Comparison of ENCODE assay signal across 8 cellular contexts in genomic region chr2:70302195-70302546, GRCh38. TPM values are rescaled to one million over a fixed set of nuclear protein-coding genes. Genes with fewer than 3 reads are reported as not detected.
DNase-seq lines count a peak whose midpoint lies in the region; ATAC-seq, FAIRE-seq and TF ChIP-seq lines count a peak whose summit lies in the region.
"Not testable (repeated sequence)": the region's sequence is repeated elsewhere in the genome, so short reads cannot be mapped to it uniquely, and the experiment has no call there.

No MANE protein-coding gene starts in this region.

- not testable (repeated sequence) for H3K27me3 ChIP-seq in CD8-positive, alpha-beta T cell (ENCODE audit: insufficient read depth, low read length); K562 (ENCODE audit: control insufficient read depth in 2 of 2, insufficient read depth in 2 of 2, low read length in 2 of 2); fibroblast of lung (ENCODE audit: control insufficient read depth, insufficient read depth, low read length); mononuclear cell (ENCODE audit: insufficient read depth, low read length); psoas muscle (ENCODE audit: insufficient read depth in 3 of 3, low read length in 2 of 3); upper lobe of left lung

- not testable (repeated sequence) for TF ChIP-seq EP300 in K562 (IDR thresholded peaks at IDR 0.05; ENCODE audit: low read length); upper lobe of left lung (IDR thresholded peaks at IDR 0.05)

- H3K4me2 ChIP-seq in K562 (ENCODE audit: insufficient read depth, low read length), result not testable (repeated sequence)
- H3K4me2 ChIP-seq in fibroblast of lung (ENCODE audit: extremely low read depth, insufficient read depth, low read length), result peak overlapping the region; percentile 26

- 39% methylated on average over 11 of the region's 11 CpGs for WGBS in K562 (ENCODE audit: insufficient coverage, low coverage, missing lambda C conversion rate)
- 36 to 37% (median 37%) methylated on average over 11 of the region's 11 CpGs for WGBS in psoas muscle, 3 donors
- 47 to 49% methylated on average over 11 of the region's 11 CpGs for WGBS in upper lobe of left lung, 2 donors

- TF ChIP-seq CTCF in CD8-positive, alpha-beta T cell (IDR thresholded peaks at IDR 0.05); LNCaP clone FGC (IDR thresholded peaks at IDR 0.05; ENCODE audit: control insufficient read depth, extremely low read depth, insufficient read depth); K562 (IDR thresholded peaks at IDR 0.05 in 2 of 3, conservative IDR thresholded peaks at IDR 0.05 in 1 of 3; ENCODE audit: insufficient read depth in 2 of 3, low read depth in 1 of 3, low read length in 3 of 3); fibroblast of lung (conservative IDR thresholded peaks at IDR 0.05 in 1 of 2, IDR thresholded peaks at IDR 0.05 in 1 of 2; ENCODE audit: low read depth in 1 of 2, low read length in 2 of 2); psoas muscle (IDR thresholded peaks at IDR 0.05); upper lobe of left lung (IDR thresholded peaks at IDR 0.05): not testable (repeated sequence)

- not testable (repeated sequence) for H3K27me3 Mint-ChIP-seq in CD8-positive, alpha-beta T cell (ENCODE audit: low read depth); activated CD4-positive, alpha-beta T cell treated with anti-CD3 and anti-CD28 coated beads for 36 hours

- H3K27ac ChIP-seq in CD8-positive, alpha-beta T cell (ENCODE audit: low read depth, low read length); K562 (ENCODE audit: extremely low read depth, low read depth, low read length); fibroblast of lung (ENCODE audit: insufficient read depth, low read length): not testable (repeated sequence)
- H3K27ac ChIP-seq in psoas muscle (peak overlapping the region; percentile 88), upper lobe of left lung (peak overlapping the region in 3 of 4 donors; percentile 87 to 90 (median 90))

- not testable (repeated sequence) for H3K9me1 ChIP-seq in K562 (ENCODE audit: control insufficient read depth, insufficient read depth, low read length)

- in situ Hi-C loops in K562 (cut with MboI), result loop anchor here (10.0 to 25.0 kb wide), 2 partner anchors 387 to 485 kb away; partner anchors contain the start of genes FIGLA and MXD1

- H2AFZ ChIP-seq in K562 (ENCODE audit: low read depth, low read length), result 0 out of 2 replicates have a peak overlapping the region, but pooled peaks have one; percentile 48
- not testable (repeated sequence) for H2AFZ ChIP-seq in fibroblast of lung (ENCODE audit: low read length)

- intact Hi-C loops in CD8-positive, alpha-beta T cell (cut with DNase I, micrococcal nuclease), result loop anchor here (1.0 to 10.0 kb wide), 18 partner anchors 54 to 1835 kb away; partner anchors contain the start of genes APLF (in 1 of the 2), FBXO48 (in 1 of the 2), GFPT1 (in 1 of the 2) and GMCL1 (in 1 of the 2)
- intact Hi-C loops in activated CD4-positive, alpha-beta T cell treated with anti-CD3 and anti-CD28 coated beads for 36 hours (cut with DNase I, micrococcal nuclease), result loop anchor here (1.0 to 5.0 kb wide), 9 partner anchors 9 to 578 kb away; partner anchors contain the start of genes ADD2 (in 1 of the 2), C2orf42 (in 1 of the 2), SNRPG (in 1 of the 2) and TIA1 (in 1 of the 2)
- intact Hi-C loops in K562 (cut with micrococcal nuclease), result loop anchor here (5.0 to 10.0 kb wide), 7 partner anchors 105 to 643 kb away; partner anchors contain the start of gene ADD2
- intact Hi-C loops in psoas muscle (cut with DNase I), result loop anchor here (5.0 kb wide), 2 partner anchors 315 to 390 kb away; no protein-coding TSS in a partner anchor

- FAIRE-seq in K562 (lab: Jason Lieb, UNC), result not testable (repeated sequence)

- peaks cover 28% of the 10 kb centered on the region for H3K4me1 Mint-ChIP-seq in CD8-positive, alpha-beta T cell (ENCODE audit: low read depth)
- peaks cover 34% of the 10 kb centered on the region for H3K4me1 Mint-ChIP-seq in activated CD4-positive, alpha-beta T cell treated with anti-CD3 and anti-CD28 coated beads for 36 hours

- not testable (repeated sequence) for ATAC-seq in CD8-positive, alpha-beta T cell; activated CD4-positive, alpha-beta T cell treated with anti-CD3 and anti-CD28 coated beads for 36 hours; K562; psoas muscle; upper lobe of left lung (ENCODE audit: low FRiP score in 2 of 2)

- CTCF ChIA-PET in CD8-positive, alpha-beta T cell (lab: Charles Lee), result interaction anchor here (0.8 to 6.3 kb wide), 17 partner anchors 8 to 619 kb away, joined by 3 to 116 read pairs (median 4); partner anchors contain the start of genes MXD1, PCYOX1 and SNRPG
- CTCF ChIA-PET in activated CD4-positive, alpha-beta T cell treated with anti-CD3 and anti-CD28 coated beads for 36 hours (lab: Charles Lee), result interaction anchor here (0.6 to 6.2 kb wide), 21 partner anchors 9 to 1840 kb away, joined by 3 to 90 read pairs (median 4); partner anchors contain the start of genes MXD1, PCYOX1 and SNRPG
- CTCF ChIA-PET in K562 (lab: Yijun Ruan, JAX; ENCODE audit: low intra/inter-chr PET ratio), result interaction anchor here (0.6 to 2.0 kb wide), 4 partner anchors 232 to 1276 kb away, joined by 3 to 10 read pairs (median 3); no protein-coding TSS in a partner anchor

- H3K9me3 ChIP-seq in CD8-positive, alpha-beta T cell (ENCODE audit: low read length); K562 (replicated peaks; ENCODE audit: control insufficient read depth, insufficient read depth, low read depth, low read length); fibroblast of lung (ENCODE audit: control insufficient read depth, insufficient read depth, low read depth, low read length); mononuclear cell (ENCODE audit: low read depth, low read length); psoas muscle; upper lobe of left lung: not testable (repeated sequence)

- H3K9ac ChIP-seq in K562 (ENCODE audit: insufficient read depth in 1 of 2, low read depth in 2 of 2, low read length in 2 of 2), result peak overlapping the region in 1 of 2 experiments; percentile 100; a peak in 2 of 4 replicates
- not testable (repeated sequence) for H3K9ac ChIP-seq in fibroblast of lung (ENCODE audit: insufficient read depth, low read length)

- H3K4me1 ChIP-seq in CD8-positive, alpha-beta T cell (ENCODE audit: insufficient read depth, low read length), result peaks cover 16% of the 10 kb centered on the region
- H3K4me1 ChIP-seq in K562 (replicated peaks in 1 of 2; ENCODE audit: control insufficient read depth in 2 of 2, insufficient read depth in 2 of 2, low read length in 2 of 2), result peaks cover 6 to 14% of the 10 kb centered on the region in 2 experiments; a peak in 4 of 5 replicates
- not testable (repeated sequence) for H3K4me1 ChIP-seq in fibroblast of lung (ENCODE audit: control insufficient read depth, extremely low read depth, insufficient read depth, low read length); psoas muscle
- H3K4me1 ChIP-seq in mononuclear cell (ENCODE audit: insufficient read depth, low read length), result peaks cover 12% of the 10 kb centered on the region
- H3K4me1 ChIP-seq in upper lobe of left lung, result peaks cover 5 to 28% (median 9%) of the 10 kb centered on the region in 4 donors

- peak overlapping the region; percentile 89 for H3K4me3 Mint-ChIP-seq in CD8-positive, alpha-beta T cell
- H3K4me3 Mint-ChIP-seq in activated CD4-positive, alpha-beta T cell treated with anti-CD3 and anti-CD28 coated beads for 36 hours, result peak overlapping the region; percentile 91

- not testable (repeated sequence) for H3K36me3 ChIP-seq in CD8-positive, alpha-beta T cell (ENCODE audit: insufficient read depth, low read length); fibroblast of lung (ENCODE audit: control insufficient read depth, insufficient read depth, low read length)
- H3K36me3 ChIP-seq in K562 (ENCODE audit: control insufficient read depth, insufficient read depth, low read length), result peaks cover 34% of the 10 kb centered on the region
- H3K36me3 ChIP-seq in psoas muscle (ENCODE audit: insufficient read depth in 1 of 2, low read depth in 1 of 2), result peaks cover 3 to 36% of the 10 kb centered on the region in 2 donors
- peaks cover 0 to 19% (median 8%) of the 10 kb centered on the region in 4 donors for H3K36me3 ChIP-seq in upper lobe of left lung

- BruUV-seq in K562 (replicated peaks; lab: Mats Ljungman, UMichigan), result not testable (repeated sequence)

- not testable (repeated sequence) for TF ChIP-seq RAD21 in K562 (CRISPR knock-in tag; conservative IDR thresholded peaks at IDR 0.05 in 1 of 2, IDR thresholded peaks at IDR 0.05 in 1 of 2)

- peaks cover 19% of the 10 kb centered on the region for H3K79me2 ChIP-seq in K562 (ENCODE audit: control insufficient read depth, insufficient read depth, low read length)
- H3K79me2 ChIP-seq in fibroblast of lung (ENCODE audit: control insufficient read depth, insufficient read depth, low read length), result not testable (repeated sequence)

- peaks cover 31% of the 10 kb centered on the region for H3K36me3 Mint-ChIP-seq in CD8-positive, alpha-beta T cell
- peaks cover 29% of the 10 kb centered on the region for H3K36me3 Mint-ChIP-seq in activated CD4-positive, alpha-beta T cell treated with anti-CD3 and anti-CD28 coated beads for 36 hours (ENCODE audit: low read depth)

- POLR2A ChIA-PET in CD8-positive, alpha-beta T cell (lab: Charles Lee), result interaction anchor here (1.0 to 3.1 kb wide), 4 partner anchors 9 to 865 kb away, joined by 3 to 19 read pairs (median 6); partner anchors contain the start of genes MXD1, NFU1, PCYOX1 and SNRPG
- POLR2A ChIA-PET in activated CD4-positive, alpha-beta T cell treated with anti-CD3 and anti-CD28 coated beads for 36 hours (lab: Charles Lee), result interaction anchor here (1.1 kb wide), 1 partner anchor 9 kb away, joined by 13 read pairs; the partner anchor contains the start of gene SNRPG
- POLR2A ChIA-PET in K562 (lab: Yijun Ruan, JAX), result interaction anchor here (0.7 to 3.2 kb wide), 4 partner anchors 8 to 388 kb away, joined by 3 to 26 read pairs (median 4); partner anchors contain the start of genes C2orf42, MXD1 and SNRPG

- H3K4me3 ChIP-seq in CD8-positive, alpha-beta T cell (ENCODE audit: low read depth, low read length), result not testable (repeated sequence)
- H3K4me3 ChIP-seq in LNCaP clone FGC (ENCODE audit: low read depth, low read length) (peak overlapping the region; percentile 74), K562 (peak overlapping the region; percentile 55), fibroblast of lung (replicated peaks in 1 of 4; ENCODE audit: control extremely low read depth in 1 of 4, insufficient read depth in 1 of 4, low read depth in 3 of 4, low read length in 4 of 4) (peak overlapping the region in 1 of 4 experiments; percentile 90), mononuclear cell (ENCODE audit: low read length) (peak overlapping the region; percentile 93), psoas muscle (peak overlapping the region; percentile 100), upper lobe of left lung (peak overlapping the region in 3 of 4 donors; percentile 67 to 99 (median 96))

- not testable (repeated sequence) for TF ChIP-seq POLR2A in K562 (conservative IDR thresholded peaks at IDR 0.05); upper lobe of left lung (IDR thresholded peaks at IDR 0.05)

- not testable (repeated sequence) for H3K27ac Mint-ChIP-seq in CD8-positive, alpha-beta T cell; activated CD4-positive, alpha-beta T cell treated with anti-CD3 and anti-CD28 coated beads for 36 hours

- not testable (repeated sequence) for H3K9me3 Mint-ChIP-seq in CD8-positive, alpha-beta T cell; activated CD4-positive, alpha-beta T cell treated with anti-CD3 and anti-CD28 coated beads for 36 hours (ENCODE audit: low read depth)

- DNase-seq in CD8-positive, alpha-beta T cell; LNCaP clone FGC (ENCODE audit: low read depth); activated CD4-positive, alpha-beta T cell treated with anti-CD3 and anti-CD28 coated beads for 36 hours; K562 (ENCODE audit: extremely low read depth in 1 of 4, low spot score in 3 of 4); fibroblast of lung (ENCODE audit: low read depth in 2 of 2); psoas muscle; upper lobe of left lung: not testable (repeated sequence)

- not testable (repeated sequence) for H4K20me1 ChIP-seq in K562 (replicated peaks; ENCODE audit: control insufficient read depth, insufficient read depth, low read length); fibroblast of lung (ENCODE audit: control insufficient read depth, extremely low read depth, insufficient read depth, low read length)

RNA-seq across cellular contexts. Expression of gene FAM136A, which starts 0.3 kb away (rescaled TPM):
- 10 to 100 TPM; 30.8 to 30.9 TPM for total RNA-seq in CD8-positive, alpha-beta T cell
- 10 to 100 TPM; 45.0 to 52.8 TPM for total RNA-seq in activated CD4-positive, alpha-beta T cell treated with anti-CD3 and anti-CD28 coated beads for 36 hours
- 28.9 and 31.0 TPM in 2 replicates for total RNA-seq in K562 (2011; cell fraction: chromatin; rRNA removed; ENCODE audit: low replicate concordance)
- 28.7 and 29.2 TPM in 2 replicates for total RNA-seq in K562 (2011; cell fraction: nucleolus; rRNA removed)
- 34.3 and 53.8 TPM in 2 replicates for total RNA-seq in K562 (2011; cell fraction: nucleoplasm; rRNA removed)
- total RNA-seq in K562 (2014; rRNA removed), result 80.0 and 89.0 TPM in 2 replicates
- total RNA-seq in K562 (2014; rRNA removed; fragmentation: Illumina TruSeq; extraction: Trizol), result 94.8 and 101 TPM in 2 replicates
- 95.7 and 99.2 TPM in 2 replicates for total RNA-seq in K562 (2015; rRNA removed; fragmentation: Illumina TruSeq; extraction: Trizol)
- 88.3 and 92.9 TPM in 2 replicates for total RNA-seq in K562 (2021)
- polyA plus RNA-seq in K562 (2011; rRNA removed), result 63.7 and 104 TPM in 2 replicates
- polyA plus RNA-seq in K562 (2011; cell fraction: cytosol; rRNA removed), result 38.9 and 49.3 TPM in 2 replicates
- 53.0 and 82.5 TPM in 2 replicates for polyA plus RNA-seq in K562 (2011; cell fraction: nucleus; rRNA removed)
- 64.0 and 97.8 TPM in 2 replicates for polyA plus RNA-seq in K562 (2012)
- 118 and 129 TPM in 2 replicates for polyA plus RNA-seq in K562 (2014; fragmentation: Illumina TruSeq; extraction: Trizol)
- 100 to 1,000 TPM; 125 to 151 TPM for polyA plus RNA-seq in K562 (2014; fragmentation: Nextera tagmentation; extraction: Ambion mirVana)
- 106 and 108 TPM in 2 replicates for polyA plus RNA-seq in K562 (2014; rRNA removed)
- polyA minus RNA-seq in K562 (2011; rRNA and poly(A)+ RNA removed), result 33.3 and 37.8 TPM in 2 replicates
- polyA minus RNA-seq in K562 (2011; cell fraction: cytosol; rRNA and poly(A)+ RNA removed), result 17.9 and 33.9 TPM in 2 replicates
- 13.4 and 15.8 TPM in 2 replicates for polyA minus RNA-seq in K562 (2011; cell fraction: nucleus; rRNA and poly(A)+ RNA removed)
- 15.7 and 16.4 TPM in 2 replicates for total RNA-seq in fibroblast of lung
- 31.2 and 37.2 TPM in 2 replicates for polyA plus RNA-seq in fibroblast of lung
- polyA plus RNA-seq in fibroblast of lung (2012), result 25.4 and 33.9 TPM in 2 replicates
- polyA minus RNA-seq in fibroblast of lung (ENCODE audit: low replicate concordance), result 1.8 and 2.5 TPM in 2 replicates
- total RNA-seq in mononuclear cell, result 18.1 TPM
- 10 to 100 TPM; 14.1 to 28.0 (median 19.2) TPM for total RNA-seq in psoas muscle
- polyA plus RNA-seq in psoas muscle, result 10 to 100 TPM; 26.7 to 74.5 (median 52.1) TPM
- 10 to 100 TPM; 19.5 to 26.4 (median 23.1) TPM for total RNA-seq in upper lobe of left lung

RNA-seq across cellular contexts. Expression of gene SNRPG, which starts 8.6 kb away (rescaled TPM):
- total RNA-seq in CD8-positive, alpha-beta T cell, result 100 to 1,000 TPM; 102 to 108 TPM
- total RNA-seq in activated CD4-positive, alpha-beta T cell treated with anti-CD3 and anti-CD28 coated beads for 36 hours, result 100 to 1,000 TPM; 465 to 530 TPM
- total RNA-seq in K562 (2011; cell fraction: chromatin; rRNA removed; ENCODE audit: low replicate concordance), result 55.7 and 133 TPM in 2 replicates
- 39.9 and 44.1 TPM in 2 replicates for total RNA-seq in K562 (2011; cell fraction: nucleolus; rRNA removed)
- 111 and 126 TPM in 2 replicates for total RNA-seq in K562 (2011; cell fraction: nucleoplasm; rRNA removed)
- total RNA-seq in K562 (2014; rRNA removed) (594 and 1,182 TPM in 2 replicates), K562 (2014; rRNA removed; fragmentation: Illumina TruSeq; extraction: Trizol) (745 and 807 TPM in 2 replicates), K562 (2015; rRNA removed; fragmentation: Illumina TruSeq; extraction: Trizol) (603 and 612 TPM in 2 replicates), K562 (2021) (649 and 750 TPM in 2 replicates), fibroblast of lung (105 and 179 TPM in 2 replicates), mononuclear cell (92.5 TPM), psoas muscle (100 to 1,000 TPM in 3 of 4 donors, 10 to 100 TPM in 1; 61.9 to 155 (median 127) TPM), upper lobe of left lung (100 to 1,000 TPM in 2 of 6 donors, 10 to 100 TPM in 4; 13.6 to 109 (median 86.1) TPM)
- polyA plus RNA-seq in K562 (2011; rRNA removed) (253 and 674 TPM in 2 replicates), K562 (2014; fragmentation: Illumina TruSeq; extraction: Trizol) (808 and 1,147 TPM in 2 replicates), K562 (2014; fragmentation: Nextera tagmentation; extraction: Ambion mirVana) (1,000 to 10,000 TPM; 2,312 to 2,611 TPM), K562 (2014; rRNA removed) (1,784 and 2,061 TPM in 2 replicates), fibroblast of lung (167 and 328 TPM in 2 replicates), psoas muscle (100 to 1,000 TPM; 160 to 252 (median 165) TPM)
- polyA plus RNA-seq in K562 (2011; cell fraction: cytosol; rRNA removed), result 80.9 and 210 TPM in 2 replicates
- 103 and 122 TPM in 2 replicates for polyA plus RNA-seq in K562 (2011; cell fraction: nucleus; rRNA removed)
- polyA plus RNA-seq in K562 (2012), result 215 and 904 TPM in 2 replicates
- 120 and 184 TPM in 2 replicates for polyA minus RNA-seq in K562 (2011; rRNA and poly(A)+ RNA removed)
- polyA minus RNA-seq in K562 (2011; cell fraction: cytosol; rRNA and poly(A)+ RNA removed), result 31.0 and 79.3 TPM in 2 replicates
- polyA minus RNA-seq in K562 (2011; cell fraction: nucleus; rRNA and poly(A)+ RNA removed), result 21.9 and 24.0 TPM in 2 replicates
- polyA plus RNA-seq in fibroblast of lung (2012), result 232 and 291 TPM in 2 replicates
- polyA minus RNA-seq in fibroblast of lung (ENCODE audit: low replicate concordance), result 8.2 and 16.4 TPM in 2 replicates

RNA-seq across cellular contexts. Expression of gene PCYOX1, which starts 44.2 kb away (rescaled TPM):
- 1 to 10 TPM; 7.4 to 9.4 TPM for total RNA-seq in CD8-positive, alpha-beta T cell
- 10 to 100 TPM in 1 of 2 experiments, 1 to 10 TPM in 1; 9.3 to 12.9 TPM for total RNA-seq in activated CD4-positive, alpha-beta T cell treated with anti-CD3 and anti-CD28 coated beads for 36 hours
- total RNA-seq in K562 (2011; cell fraction: chromatin; rRNA removed; ENCODE audit: low replicate concordance), result 20.6 and 25.7 TPM in 2 replicates
- 8.5 and 11.1 TPM in 2 replicates for total RNA-seq in K562 (2011; cell fraction: nucleolus; rRNA removed)
- 18.4 and 20.1 TPM in 2 replicates for total RNA-seq in K562 (2011; cell fraction: nucleoplasm; rRNA removed)
- total RNA-seq in K562 (2014; rRNA removed) (6.8 and 7.7 TPM in 2 replicates), K562 (2014; rRNA removed; fragmentation: Illumina TruSeq; extraction: Trizol) (9.9 and 11.3 TPM in 2 replicates), K562 (2015; rRNA removed; fragmentation: Illumina TruSeq; extraction: Trizol) (12.3 and 13.4 TPM in 2 replicates), K562 (2021) (14.0 and 16.0 TPM in 2 replicates), fibroblast of lung (68.3 and 86.0 TPM in 2 replicates), mononuclear cell (4.9 TPM), psoas muscle (10 to 100 TPM; 20.5 to 46.2 (median 32.1) TPM), upper lobe of left lung (100 to 1,000 TPM in 4 of 6 donors, 10 to 100 TPM in 2; 33.5 to 125 (median 112) TPM)
- polyA plus RNA-seq in K562 (2011; rRNA removed) (9.6 and 18.3 TPM in 2 replicates), K562 (2014; fragmentation: Illumina TruSeq; extraction: Trizol) (10.7 and 13.6 TPM in 2 replicates), K562 (2014; fragmentation: Nextera tagmentation; extraction: Ambion mirVana) (1 to 10 TPM; 4.3 to 7.4 TPM), K562 (2014; rRNA removed) (6.9 and 7.7 TPM in 2 replicates), fibroblast of lung (61.0 and 163 TPM in 2 replicates), psoas muscle (10 to 100 TPM in 2 of 3 donors, 1 to 10 TPM in 1; 6.2 to 46.1 (median 11.9) TPM)
- polyA plus RNA-seq in K562 (2011; cell fraction: cytosol; rRNA removed), result 3.6 and 5.1 TPM in 2 replicates
- 1.8 and 3.1 TPM in 2 replicates for polyA plus RNA-seq in K562 (2011; cell fraction: nucleus; rRNA removed)
- polyA plus RNA-seq in K562 (2012), result 10.0 and 16.1 TPM in 2 replicates
- polyA minus RNA-seq in K562 (2011; rRNA and poly(A)+ RNA removed), result 20.8 and 29.8 TPM in 2 replicates
- 4.2 and 7.3 TPM in 2 replicates for polyA minus RNA-seq in K562 (2011; cell fraction: cytosol; rRNA and poly(A)+ RNA removed)
- 0.54 and 2.0 TPM in 2 replicates for polyA minus RNA-seq in K562 (2011; cell fraction: nucleus; rRNA and poly(A)+ RNA removed)
- polyA plus RNA-seq in fibroblast of lung (2012), result 43.4 and 103 TPM in 2 replicates
- polyA minus RNA-seq in fibroblast of lung (ENCODE audit: low replicate concordance), result 9.1 and 61.9 TPM in 2 replicates

RNA-seq across cellular contexts. Expression of gene TIA1, which starts 53.7 kb away (rescaled TPM):
- 10 to 100 TPM; 55.9 to 62.6 TPM for total RNA-seq in CD8-positive, alpha-beta T cell
- total RNA-seq in activated CD4-positive, alpha-beta T cell treated with anti-CD3 and anti-CD28 coated beads for 36 hours, result 10 to 100 TPM; 85.4 to 98.3 TPM
- 172 and 407 TPM in 2 replicates for total RNA-seq in K562 (2011; cell fraction: chromatin; rRNA removed; ENCODE audit: low replicate concordance)
- 91.9 and 117 TPM in 2 replicates for total RNA-seq in K562 (2011; cell fraction: nucleolus; rRNA removed)
- total RNA-seq in K562 (2011; cell fraction: nucleoplasm; rRNA removed), result 142 and 174 TPM in 2 replicates
- 84.8 and 94.4 TPM in 2 replicates for total RNA-seq in K562 (2014; rRNA removed)
- total RNA-seq in K562 (2014; rRNA removed; fragmentation: Illumina TruSeq; extraction: Trizol), result 89.8 and 94.2 TPM in 2 replicates
- 72.0 and 79.6 TPM in 2 replicates for total RNA-seq in K562 (2015; rRNA removed; fragmentation: Illumina TruSeq; extraction: Trizol)
- total RNA-seq in K562 (2021), result 103 and 106 TPM in 2 replicates
- 101 and 129 TPM in 2 replicates for polyA plus RNA-seq in K562 (2011; rRNA removed)
- polyA plus RNA-seq in K562 (2011; cell fraction: cytosol; rRNA removed), result 24.3 and 33.4 TPM in 2 replicates
- polyA plus RNA-seq in K562 (2011; cell fraction: nucleus; rRNA removed), result 251 and 340 TPM in 2 replicates
- polyA plus RNA-seq in K562 (2012), result 47.5 and 55.4 TPM in 2 replicates
- 51.2 and 56.2 TPM in 2 replicates for polyA plus RNA-seq in K562 (2014; fragmentation: Illumina TruSeq; extraction: Trizol)
- 10 to 100 TPM; 25.3 to 32.3 TPM for polyA plus RNA-seq in K562 (2014; fragmentation: Nextera tagmentation; extraction: Ambion mirVana)
- 77.1 and 79.4 TPM in 2 replicates for polyA plus RNA-seq in K562 (2014; rRNA removed)
- 172 and 215 TPM in 2 replicates for polyA minus RNA-seq in K562 (2011; rRNA and poly(A)+ RNA removed)
- 50.4 and 58.5 TPM in 2 replicates for polyA minus RNA-seq in K562 (2011; cell fraction: cytosol; rRNA and poly(A)+ RNA removed)
- 130 and 131 TPM in 2 replicates for polyA minus RNA-seq in K562 (2011; cell fraction: nucleus; rRNA and poly(A)+ RNA removed)
- 115 and 138 TPM in 2 replicates for total RNA-seq in fibroblast of lung
- 52.7 and 64.5 TPM in 2 replicates for polyA plus RNA-seq in fibroblast of lung
- polyA plus RNA-seq in fibroblast of lung (2012), result 32.8 and 40.0 TPM in 2 replicates
- polyA minus RNA-seq in fibroblast of lung (ENCODE audit: low replicate concordance), result 44.8 and 58.8 TPM in 2 replicates
- 57.1 TPM for total RNA-seq in mononuclear cell
- total RNA-seq in psoas muscle, result 10 to 100 TPM; 24.7 to 38.1 (median 29.7) TPM
- polyA plus RNA-seq in psoas muscle, result 10 to 100 TPM; 17.4 to 26.1 (median 23.4) TPM
- total RNA-seq in upper lobe of left lung, result 100 to 1,000 TPM in 3 of 6 donors, 10 to 100 TPM in 3; 51.4 to 292 (median 101) TPM
